Comparison of ENCODE assay signal across 29 cellular contexts in the genomic region with DNA sequence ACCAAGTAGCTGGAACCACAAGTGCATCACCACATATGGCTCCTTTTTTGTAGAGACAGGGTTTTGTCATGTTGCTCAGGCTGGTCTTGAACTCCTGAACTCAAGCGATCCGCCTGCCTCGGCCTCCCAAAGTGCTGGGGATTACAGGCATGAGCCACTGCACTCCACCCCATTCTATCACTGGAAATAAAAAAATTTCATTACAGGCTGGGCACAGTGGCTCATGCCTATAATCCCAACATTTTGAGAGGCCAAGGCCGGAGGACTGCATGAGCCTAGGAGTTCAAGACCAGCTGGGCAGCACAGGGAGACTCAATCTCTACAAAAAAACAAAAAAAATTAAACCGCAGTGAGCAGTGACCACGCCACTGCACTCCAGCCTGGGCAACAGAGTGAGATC.
"Had no signal": no experiment of that assay in that cellular context is flagged by ENCODE, and none has a peak within 500 bp of the region (broad histone marks: within the 10 kb centered on the region; RNA-seq: fewer than 3 reads in every experiment).

No MANE protein-coding gene starts in this region.

- H3K27me3 ChIP-seq: colonic mucosa, dorsolateral prefrontal cortex, esophagus muscularis mucosa, esophagus squamous epithelium, foreskin keratinocyte, gastrocnemius medialis, gastroesophageal sphincter, heart left ventricle, heart right ventricle had no signal

- H3K27ac ChIP-seq: colonic mucosa, coronary artery, dorsolateral prefrontal cortex, epithelial cell of prostate, esophagus muscularis mucosa, esophagus squamous epithelium, foreskin keratinocyte, gastrocnemius medialis, gastroesophageal sphincter, heart left ventricle, heart right ventricle had no signal

- DNase-seq: colonic mucosa; cortex of kidney; dermis blood vessel endothelial cell; dorsolateral prefrontal cortex; effector CD4-positive, alpha-beta T cell; effector CD8-positive, alpha-beta T cell; effector memory CD4-positive, alpha-beta T cell; effector memory CD8-positive, alpha-beta T cell; endodermal cell; erythroblast; esophagus squamous epithelium; foreskin fibroblast; foreskin keratinocyte; foreskin melanocyte; gastrocnemius medialis; glutamatergic neuron; head of caudate nucleus; heart left ventricle; heart right ventricle had no signal

- FAIRE-seq: colon, endometrium, endothelial cell of umbilical vein, frontal cortex had no signal

- H3K4me3 Mint-ChIP-seq: dendritic cell treated with granulocyte-macrophage colony-stimulating factor and Interleukin-4, amounts not matched to agents 40 ng/mL and 50 ng/mL, for 4 days; effector memory CD8-positive, alpha-beta T cell; endodermal cell had no signal

- H3K27ac Mint-ChIP-seq: dendritic cell treated with granulocyte-macrophage colony-stimulating factor and Interleukin-4, amounts not matched to agents 40 ng/mL and 50 ng/mL, for 4 days; effector memory CD8-positive, alpha-beta T cell; endodermal cell had no signal

- H3K9me3 ChIP-seq: colonic mucosa, esophagus muscularis mucosa, esophagus squamous epithelium, gastrocnemius medialis, gastroesophageal sphincter, heart left ventricle, heart right ventricle had no signal

- ATAC-seq: effector memory CD8-positive, alpha-beta T cell; esophagus mucosa; foreskin keratinocyte; gastrocnemius medialis; gastroesophageal sphincter; heart left ventricle; heart right ventricle had no signal

- H3K4me1 ChIP-seq: colonic mucosa, esophagus muscularis mucosa, esophagus squamous epithelium, gastrocnemius medialis, gastroesophageal sphincter, heart left ventricle, heart right ventricle had no signal

- H3K4me3 ChIP-seq: colonic mucosa, coronary artery, dorsolateral prefrontal cortex, esophagus muscularis mucosa, esophagus squamous epithelium, gastrocnemius medialis, gastroesophageal sphincter, heart left ventricle, heart right ventricle had no signal

- H3K36me3 ChIP-seq: colonic mucosa, esophagus muscularis mucosa, esophagus squamous epithelium, gastrocnemius medialis, gastroesophageal sphincter, heart left ventricle, heart right ventricle had no signal

- H3K9me3 Mint-ChIP-seq: dendritic cell treated with granulocyte-macrophage colony-stimulating factor and Interleukin-4, amounts not matched to agents 40 ng/mL and 50 ng/mL, for 4 days; effector memory CD8-positive, alpha-beta T cell; endodermal cell had no signal
